Comparison of ENCODE assay signal across 9 cellular contexts in the genomic region with DNA sequence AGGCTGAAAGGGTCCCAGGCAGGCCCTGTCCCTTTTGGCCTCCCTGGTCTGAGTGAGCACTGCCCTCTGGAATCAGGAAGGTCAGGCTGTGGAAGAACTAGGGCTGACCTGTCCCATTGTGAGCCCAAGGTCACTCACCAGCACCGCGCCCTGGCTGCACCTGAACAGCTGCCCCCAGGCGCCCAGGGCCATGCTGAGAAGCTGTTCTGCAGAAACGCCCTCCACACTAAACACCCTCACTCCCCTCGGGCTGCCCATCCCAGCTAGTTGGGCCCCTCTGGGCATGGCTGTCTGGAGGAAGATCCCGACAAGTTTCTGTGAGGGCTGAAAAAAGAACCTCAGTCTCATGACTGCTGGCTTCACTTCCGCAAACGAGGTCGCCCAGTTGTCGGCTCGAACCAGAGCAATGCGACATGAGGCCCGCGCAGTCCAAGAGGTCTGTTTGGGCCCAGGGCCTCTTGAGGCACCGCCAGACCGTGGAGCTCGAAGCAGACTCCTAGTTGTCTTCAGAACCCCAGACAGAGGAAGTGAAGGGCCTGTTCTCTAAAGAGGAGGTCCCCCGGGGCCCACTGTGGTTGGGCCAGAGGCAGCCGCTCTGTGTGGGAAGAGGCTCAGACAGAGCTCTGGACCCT.
A peak's percentile ranks its signal among the peaks of the same experiment; 100 is the strongest.
DNase-seq lines count a peak whose midpoint lies in the region; ATAC-seq and TF ChIP-seq lines count a peak whose summit lies in the region.
"Had no signal": no experiment of that assay in that cellular context is flagged by ENCODE, and none has a peak within 500 bp of the region (broad histone marks: within the 10 kb centered on the region; RNA-seq: fewer than 3 reads in every experiment).

No MANE protein-coding gene starts in this region.

- DNase-seq in CD14-positive monocyte (ENCODE audit: low spot score) (no peak), GM19238 (ENCODE audit: insufficient read length, low spot score) (peak; percentile 51), WTC11 (ENCODE audit: low spot score) (no peak), MM.1S (no peak), NCI-H748 (lab: John Stamatoyannopoulos, UW; ENCODE audit: unreplicated experiment) (no peak), NCI-H2081 (lab: John Stamatoyannopoulos, UW) (no peak), cortex of kidney (lab: John Stamatoyannopoulos, UW) (no peak)

- TF ChIP-seq CTCF in CD14-positive monocyte (IDR thresholded peaks at IDR 0.05), result no peak
- TF ChIP-seq CTCF in WTC11 (IDR thresholded peaks at IDR 0.05), result no peak
- TF ChIP-seq CTCF in MM.1S (IDR thresholded peaks at IDR 0.05; ENCODE audit: low read length), result no peak

- CTCF ChIA-PET in WTC11 (lab: Charles Lee), result interaction anchor here (0.8 kb wide), 1 partner anchor 26 kb away, joined by 4 read pairs; no protein-coding TSS in a partner anchor

- no peak overlapping the region for H2AFZ ChIP-seq in MM.1S (ENCODE audit: low read length)

- POLR2A ChIA-PET in WTC11 (lab: Charles Lee), result no interaction called here

- peak overlapping the region in 6 of 7 donors; percentile 54 to 89 (median 72) for H3K27ac Mint-ChIP-seq in CD14-positive monocyte
- H3K27ac Mint-ChIP-seq in WTC11, result no peak overlapping the region

- no peak overlapping the region for H3K4me3 Mint-ChIP-seq in CD14-positive monocyte
- H3K4me3 Mint-ChIP-seq in WTC11, result no peak overlapping the region

- H3K36me3 Mint-ChIP-seq in CD14-positive monocyte (peaks cover 62 to 89% of the 10 kb centered on the region in 2 donors), WTC11 (no peaks in the 10 kb centered on the region; the same call in 1 of the 2 replicates)

- no peaks in the 10 kb centered on the region for H3K36me3 ChIP-seq in MM.1S (replicated peaks; ENCODE audit: insufficient read depth, low read length)

- intact Hi-C loops in CD14-positive monocyte (cut with micrococcal nuclease), result no loop called here

- no peak overlapping the region for H3K27ac ChIP-seq in MM.1S (ENCODE audit: low read length)
- H3K27ac ChIP-seq: KMS-11 had no signal

- H3K4me3 ChIP-seq in MM.1S (ENCODE audit: low read length), result no peak overlapping the region

- H3K4me2 ChIP-seq in MM.1S (ENCODE audit: low read depth, low read length), result no peak overlapping the region
- H3K4me2 ChIP-seq: KMS-11 had no signal

- H3K4me1 ChIP-seq in MM.1S (ENCODE audit: low read length), result no peaks in the 10 kb centered on the region

- H3K27me3 Mint-ChIP-seq in CD14-positive monocyte (ENCODE audit: low read depth in 3 of 3) (no peaks in the 10 kb centered on the region), WTC11 (ENCODE audit: low read depth) (no peaks in the 10 kb centered on the region)

- H3K4me1 Mint-ChIP-seq in CD14-positive monocyte (peaks cover 4% of the 10 kb centered on the region), WTC11 (peaks cover 11% of the 10 kb centered on the region)

- no peaks in the 10 kb centered on the region for H3K79me2 ChIP-seq in MM.1S (ENCODE audit: low read length)

- no peaks in the 10 kb centered on the region for H3K9me2 ChIP-seq in MM.1S (replicated peaks; ENCODE audit: insufficient read depth, low read length)

- H4K20me1 ChIP-seq in MM.1S (ENCODE audit: insufficient read depth, low read length), result no peaks in the 10 kb centered on the region

- H3K27me3 ChIP-seq in MM.1S (replicated peaks; ENCODE audit: insufficient read depth, low read length), result no peaks in the 10 kb centered on the region

- ATAC-seq in HG02943 (IDR thresholded peaks at IDR 0.05; ENCODE audit: low read depth, unreplicated experiment) (peak; percentile 84), WTC11 (peak; percentile 19)

- no peak overlapping the region for H3K9ac ChIP-seq in MM.1S (ENCODE audit: low read length)
- H3K9ac ChIP-seq: KMS-11 had no signal

- peaks cover 0 to 3% (median 0%) of the 10 kb centered on the region in 7 donors for H3K9me3 Mint-ChIP-seq in CD14-positive monocyte
- peaks cover 7% of the 10 kb centered on the region for H3K9me3 Mint-ChIP-seq in WTC11

- H3F3A ChIP-seq in MM.1S (ENCODE audit: insufficient read depth, low read length), result no peaks in the 10 kb centered on the region

- no peaks in the 10 kb centered on the region for H3K9me3 ChIP-seq in MM.1S (replicated peaks; ENCODE audit: insufficient read depth, low read length)

TF ChIP-seq in WTC11, 78 proteins besides CTCF, POLR2A, EP300 and RAD21 (continues in another document):
- TF ChIP-seq, protein P1, sequence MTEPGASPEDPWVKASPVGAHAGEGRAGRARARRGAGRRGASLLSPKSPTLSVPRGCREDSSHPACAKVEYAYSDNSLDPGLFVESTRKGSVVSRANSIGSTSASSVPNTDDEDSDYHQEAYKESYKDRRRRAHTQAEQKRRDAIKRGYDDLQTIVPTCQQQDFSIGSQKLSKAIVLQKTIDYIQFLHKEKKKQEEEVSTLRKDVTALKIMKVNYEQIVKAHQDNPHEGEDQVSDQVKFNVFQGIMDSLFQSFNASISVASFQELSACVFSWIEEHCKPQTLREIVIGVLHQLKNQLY (CRISPR knock-in tag; IDR thresholded peaks at IDR 0.05), result no peak
- TF ChIP-seq, protein P2, sequence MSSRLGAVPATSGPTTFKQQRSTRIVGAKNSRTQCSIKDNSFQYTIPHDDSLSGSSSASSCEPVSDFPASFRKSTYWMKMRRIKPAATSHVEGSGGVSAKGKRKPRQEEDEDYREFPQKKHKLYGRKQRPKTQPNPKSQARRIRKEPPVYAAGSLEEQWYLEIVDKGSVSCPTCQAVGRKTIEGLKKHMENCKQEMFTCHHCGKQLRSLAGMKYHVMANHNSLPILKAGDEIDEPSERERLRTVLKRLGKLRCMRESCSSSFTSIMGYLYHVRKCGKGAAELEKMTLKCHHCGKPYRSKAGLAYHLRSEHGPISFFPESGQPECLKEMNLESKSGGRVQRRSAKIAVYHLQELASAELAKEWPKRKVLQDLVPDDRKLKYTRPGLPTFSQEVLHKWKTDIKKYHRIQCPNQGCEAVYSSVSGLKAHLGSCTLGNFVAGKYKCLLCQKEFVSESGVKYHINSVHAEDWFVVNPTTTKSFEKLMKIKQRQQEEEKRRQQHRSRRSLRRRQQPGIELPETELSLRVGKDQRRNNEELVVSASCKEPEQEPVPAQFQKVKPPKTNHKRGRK (CRISPR knock-in tag; IDR thresholded peaks at IDR 0.05; ENCODE audit: borderline replicate concordance), result no peak
- TF ChIP-seq, protein P3, sequence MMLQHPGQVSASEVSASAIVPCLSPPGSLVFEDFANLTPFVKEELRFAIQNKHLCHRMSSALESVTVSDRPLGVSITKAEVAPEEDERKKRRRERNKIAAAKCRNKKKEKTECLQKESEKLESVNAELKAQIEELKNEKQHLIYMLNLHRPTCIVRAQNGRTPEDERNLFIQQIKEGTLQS (CRISPR knock-in tag; conservative IDR thresholded peaks at IDR 0.05), result no peak
- TF ChIP-seq, protein P4, sequence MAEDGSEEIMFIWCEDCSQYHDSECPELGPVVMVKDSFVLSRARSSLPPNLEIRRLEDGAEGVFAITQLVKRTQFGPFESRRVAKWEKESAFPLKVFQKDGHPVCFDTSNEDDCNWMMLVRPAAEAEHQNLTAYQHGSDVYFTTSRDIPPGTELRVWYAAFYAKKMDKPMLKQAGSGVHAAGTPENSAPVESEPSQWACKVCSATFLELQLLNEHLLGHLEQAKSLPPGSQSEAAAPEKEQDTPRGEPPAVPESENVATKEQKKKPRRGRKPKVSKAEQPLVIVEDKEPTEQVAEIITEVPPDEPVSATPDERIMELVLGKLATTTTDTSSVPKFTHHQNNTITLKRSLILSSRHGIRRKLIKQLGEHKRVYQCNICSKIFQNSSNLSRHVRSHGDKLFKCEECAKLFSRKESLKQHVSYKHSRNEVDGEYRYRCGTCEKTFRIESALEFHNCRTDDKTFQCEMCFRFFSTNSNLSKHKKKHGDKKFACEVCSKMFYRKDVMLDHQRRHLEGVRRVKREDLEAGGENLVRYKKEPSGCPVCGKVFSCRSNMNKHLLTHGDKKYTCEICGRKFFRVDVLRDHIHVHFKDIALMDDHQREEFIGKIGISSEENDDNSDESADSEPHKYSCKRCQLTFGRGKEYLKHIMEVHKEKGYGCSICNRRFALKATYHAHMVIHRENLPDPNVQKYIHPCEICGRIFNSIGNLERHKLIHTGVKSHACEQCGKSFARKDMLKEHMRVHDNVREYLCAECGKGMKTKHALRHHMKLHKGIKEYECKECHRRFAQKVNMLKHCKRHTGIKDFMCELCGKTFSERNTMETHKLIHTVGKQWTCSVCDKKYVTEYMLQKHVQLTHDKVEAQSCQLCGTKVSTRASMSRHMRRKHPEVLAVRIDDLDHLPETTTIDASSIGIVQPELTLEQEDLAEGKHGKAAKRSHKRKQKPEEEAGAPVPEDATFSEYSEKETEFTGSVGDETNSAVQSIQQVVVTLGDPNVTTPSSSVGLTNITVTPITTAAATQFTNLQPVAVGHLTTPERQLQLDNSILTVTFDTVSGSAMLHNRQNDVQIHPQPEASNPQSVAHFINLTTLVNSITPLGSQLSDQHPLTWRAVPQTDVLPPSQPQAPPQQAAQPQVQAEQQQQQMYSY (CRISPR knock-in tag; IDR thresholded peaks at IDR 0.05), result no peak
- TF ChIP-seq, protein P5, sequence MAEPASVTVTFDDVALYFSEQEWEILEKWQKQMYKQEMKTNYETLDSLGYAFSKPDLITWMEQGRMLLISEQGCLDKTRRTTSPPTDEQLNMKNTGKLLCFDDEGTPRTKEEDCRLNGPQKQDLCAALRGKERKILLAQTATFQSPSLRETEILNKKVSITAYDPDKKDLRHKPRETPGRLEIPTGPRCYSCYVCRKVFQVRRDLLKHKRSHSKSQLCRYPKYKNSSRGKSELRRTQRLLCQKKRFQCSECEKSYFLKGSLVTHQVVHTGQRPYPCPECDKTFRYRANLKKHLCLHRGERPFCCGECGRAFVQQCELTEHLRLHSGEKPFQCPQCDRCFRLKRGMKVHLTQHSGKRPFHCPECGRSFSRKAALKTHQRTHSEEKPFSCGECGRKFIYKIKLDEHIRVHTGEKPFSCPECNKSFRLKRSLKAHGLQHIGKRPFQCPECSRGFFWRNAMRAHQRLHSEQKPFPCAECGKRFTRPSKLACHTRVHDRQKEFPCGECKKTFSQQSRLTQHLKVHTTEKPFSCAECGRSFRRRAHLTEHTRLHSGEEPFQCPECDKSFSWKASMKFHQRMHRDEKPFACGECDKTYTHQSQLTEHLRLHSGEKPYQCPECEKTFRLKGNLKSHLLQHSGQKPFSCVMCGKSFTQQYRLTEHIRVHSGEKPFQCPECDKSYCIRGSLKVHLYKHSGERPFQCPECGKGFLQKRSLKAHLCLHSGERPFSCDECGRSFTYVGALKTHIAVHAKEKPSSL (CRISPR knock-in tag; conservative IDR thresholded peaks at IDR 0.05), result no peak
- no peak for TF ChIP-seq GRHL2 (CRISPR knock-in tag; IDR thresholded peaks at IDR 0.05; ENCODE audit: insufficient replicate concordance, severe bottlenecking)
- TF ChIP-seq ESRRA (CRISPR knock-in tag; IDR thresholded peaks at IDR 0.05; ENCODE audit: borderline replicate concordance), result no peak
